ENCODE assay signal across 16 cellular contexts in the genomic region with DNA sequence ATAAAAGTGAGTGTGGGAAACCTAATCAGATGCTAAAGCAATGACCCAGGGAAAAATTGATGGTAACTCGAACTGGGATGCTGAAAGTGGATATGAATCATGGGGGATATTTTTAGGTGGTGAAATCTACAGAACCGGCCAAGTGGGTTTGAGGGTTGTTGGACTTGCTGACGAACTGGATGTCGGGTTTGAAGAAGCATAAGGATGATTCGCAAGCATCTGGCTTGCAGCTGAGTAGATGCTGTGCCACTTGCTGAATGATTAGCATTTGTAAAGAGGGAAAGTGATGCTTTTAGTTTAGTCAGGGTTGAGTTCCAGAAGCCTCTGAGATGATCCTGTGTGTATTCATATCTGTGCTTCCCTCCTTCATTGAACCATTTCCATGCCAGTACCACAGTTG. TPM values are rescaled to one million over a fixed set of nuclear protein-coding genes. Genes with fewer than 3 reads are reported as not detected.
A peak's percentile ranks its signal among the peaks of the same experiment; 100 is the strongest.
DNase-seq lines count a peak whose midpoint lies in the region; ATAC-seq and TF ChIP-seq lines count a peak whose summit lies in the region.
"Had no signal": no experiment of that assay in that cellular context is flagged by ENCODE, and none has a peak within 500 bp of the region (broad histone marks: within the 10 kb centered on the region; RNA-seq: fewer than 3 reads in every experiment).

No MANE protein-coding gene starts in this region.

- H3K4me2 ChIP-seq in H9 (ENCODE audit: insufficient read depth, insufficient read length, low read length) = no peak overlapping the region
- H3K4me2 ChIP-seq: KMS-11 had no signal

- no peak overlapping the region for H4K8ac ChIP-seq in H9 (replicated peaks; ENCODE audit: insufficient read length, low read depth, low read length)

- no peak overlapping the region for H3K9ac ChIP-seq in H9 (ENCODE audit: extremely low read depth, insufficient read length, low read length)
- H3K9ac ChIP-seq: KMS-11 had no signal

- H2BK12ac ChIP-seq in H9 (ENCODE audit: insufficient read length, low read depth, low read length) = no peak overlapping the region

- H3K79me2 ChIP-seq in H9 (ENCODE audit: insufficient read depth, low read length) = no peaks in the 10 kb centered on the region

- H3K27me3 Mint-ChIP-seq in H9 (ENCODE audit: low read depth) = no peaks in the 10 kb centered on the region

- no peak overlapping the region for H3K14ac ChIP-seq in H9 (ENCODE audit: insufficient read depth, low read length)

- no peak overlapping the region for H3K4me3 ChIP-seq in AG10803 (ENCODE audit: low read length)
- H3K4me3 ChIP-seq in cardiac fibroblast (replicated peaks in 1 of 2; ENCODE audit: low read depth in 2 of 2, low read length in 2 of 2) = no peak overlapping the region
- H3K4me3 ChIP-seq: adrenal gland, left ventricle myocardium inferior, skin epidermis had no signal

- no peak overlapping the region for H2BK20ac ChIP-seq in H9 (ENCODE audit: low read depth, low read length, poor library complexity, severe bottlenecking)

- no peaks in the 10 kb centered on the region for H3K9me3 Mint-ChIP-seq in H9
- H3K9me3 Mint-ChIP-seq: CD8-positive, alpha-beta T cell; nephron had no signal

- DNase-seq in AG10803 (ENCODE audit: low read depth) (peak; percentile 95), H9 (peak; percentile 31), cardiac fibroblast (ENCODE audit: low read depth in 2 of 2) (peak; percentile 3 to 36), inferior parietal cortex (ENCODE audit: extremely low spot score) (peak; percentile 43), NOMO-1 treated with dmso at 0.1 percent for 144 hours (lab: John Stamatoyannopoulos, UW; ENCODE audit: unreplicated experiment) (no peak), T-helper 1 cell (no peak), nucleus accumbens (lab: John Stamatoyannopoulos, UW) (no peak)
- DNase-seq: adrenal gland; CD8-positive, alpha-beta T cell; dermis blood vessel endothelial cell; left ventricle myocardium inferior; NCI-H526 treated with DMSO at 0.1 percent for 48 hours had no signal

- H3K23ac ChIP-seq in H9 (ENCODE audit: insufficient read length, low read depth, low read length) = no peak overlapping the region

- H2AFZ ChIP-seq in H9 (ENCODE audit: low read length) = no peak overlapping the region

- peaks cover 13% of the 10 kb centered on the region in 2 experiments for H3K4me1 Mint-ChIP-seq in H9
- H3K4me1 Mint-ChIP-seq: nephron had no signal

- no CpG with 5 or more reads among the region's 5 CpGs for WGBS in H9 (ENCODE audit: extremely low coverage, insufficient read length, low lambda C conversion rate)

- no peaks in the 10 kb centered on the region for H3K23me2 ChIP-seq in H9 (ENCODE audit: insufficient read length, low read depth, low read length, poor library complexity, severe bottlenecking)

- H4K91ac ChIP-seq in H9 (ENCODE audit: insufficient read length, low read depth, low read length) = no peak overlapping the region

- H2BK120ac ChIP-seq in H9 (ENCODE audit: low read depth, low read length, poor library complexity, severe bottlenecking) = no peak overlapping the region

- H2BK5ac ChIP-seq in H9 (ENCODE audit: insufficient read length, low read length) = no peak overlapping the region

- no peaks in the 10 kb centered on the region for H3K27me3 ChIP-seq in H9 (ENCODE audit: insufficient read depth, low read length)
- H3K27me3 ChIP-seq: adrenal gland had no signal

- no peaks in the 10 kb centered on the region for H3K79me1 ChIP-seq in H9 (ENCODE audit: insufficient read depth, low read depth, low read length, poor library complexity, severe bottlenecking)

- TF ChIP-seq CTCF in AG10803 (conservative IDR thresholded peaks at IDR 0.05; ENCODE audit: low read length) (no peak), H9 (conservative IDR thresholded peaks at IDR 0.05) (no peak), cardiac fibroblast (IDR thresholded peaks at IDR 0.05; ENCODE audit: low read depth, low read length) (no peak)

- no peak overlapping the region for H3K4ac ChIP-seq in H9 (ENCODE audit: low read depth, low read length)

- ATAC-seq in GM21515 (IDR thresholded peaks at IDR 0.05; ENCODE audit: unreplicated experiment) = no peak
- ATAC-seq: CD8-positive, alpha-beta T cell had no signal

- no peaks in the 10 kb centered on the region for H4K20me1 ChIP-seq in H9 (ENCODE audit: control insufficient read depth, insufficient read depth, insufficient read length)

- H3K27ac ChIP-seq in H9 (ENCODE audit: insufficient read length, low read depth, low read length) = no peak overlapping the region
- H3K27ac ChIP-seq: adrenal gland, KMS-11, left ventricle myocardium inferior, skin epidermis had no signal

- no peak overlapping the region for H4K5ac ChIP-seq in H9 (ENCODE audit: insufficient read length, low read depth, low read length)

- no peak overlapping the region for H3T11ph ChIP-seq in H9 (ENCODE audit: low read length)

- peak overlapping the region in 1 of 2 experiments; percentile 15; a peak in 1 of 5 replicates for H3K4me3 Mint-ChIP-seq in H9
- H3K4me3 Mint-ChIP-seq: CD8-positive, alpha-beta T cell; nephron had no signal

- no peak overlapping the region for H2AK5ac ChIP-seq in H9 (ENCODE audit: insufficient read length, low read length)

- no peak overlapping the region for H2BK15ac ChIP-seq in H9 (ENCODE audit: low read depth, low read length)

- H3K36me3 Mint-ChIP-seq in H9 (ENCODE audit: insufficient read depth in 1 of 3, low read depth in 3 of 3) = peaks cover 0 to 31% (median 11%) of the 10 kb centered on the region in 3 experiments; a peak in 5 of 7 replicates

- no peak overlapping the region for H3K56ac ChIP-seq in H9 (ENCODE audit: insufficient read length, low read depth, low read length)

- peak overlapping the region in 2 of 3 experiments; percentile 11 to 25; a peak in 6 of 7 replicates for H3K27ac Mint-ChIP-seq in H9
- H3K27ac Mint-ChIP-seq: CD8-positive, alpha-beta T cell; nephron had no signal

- H3K4me1 ChIP-seq in H9 (ENCODE audit: insufficient read depth, low read length) = peaks cover 3% of the 10 kb centered on the region; the same call in 1 of the 2 replicates
- H3K4me1 ChIP-seq: adrenal gland, left ventricle myocardium inferior had no signal

- no peaks in the 10 kb centered on the region for H3K9me3 ChIP-seq in H9 (ENCODE audit: control insufficient read depth, low read depth, low read length)
- H3K9me3 ChIP-seq: adrenal gland, left ventricle myocardium inferior had no signal

- no peak overlapping the region for H3K18ac ChIP-seq in H9 (ENCODE audit: insufficient read length, low read depth, low read length)

RNA-seq across cellular contexts. Expression of gene UBR2, which starts 54.9 kb away (rescaled TPM):
- total RNA-seq in H9 (2021) = 16.1 and 18.7 TPM in 2 replicates

Comparison
In these comparisons a context has a peak if more than half of its experiments do, and no peak if none do; other contexts are left out.
1. DNase-seq: peak in AG10803 (single experiment), H9 (single experiment), cardiac fibroblast (2 of 2) and inferior parietal cortex (single experiment); none in NOMO-1 treated with dmso at 0.1 percent for 144 hours (single experiment), T-helper 1 cell (0 of 5) and nucleus accumbens (0 of 56).